ENCODE assay signal across 8 cellular contexts in genomic region chr14:64705406-64706118, GRCh38. TPM values are rescaled to one million over a fixed set of nuclear protein-coding genes. Genes with fewer than 3 reads are reported as not detected.
A peak's percentile ranks its signal among the peaks of the same experiment; 100 is the strongest.
DNase-seq lines count a peak whose midpoint lies in the region; ATAC-seq and TF ChIP-seq lines count a peak whose summit lies in the region.

No MANE protein-coding gene starts in this region.

- ATAC-seq in HG03354 (IDR thresholded peaks at IDR 0.05; ENCODE audit: poor library complexity, severe bottlenecking, unreplicated experiment), result no peak

- H3K36me3 ChIP-seq in NT2/D1 (ENCODE audit: insufficient read depth, insufficient read length, low read length), result peaks cover 15% of the 10 kb centered on the region
- no peaks in the 10 kb centered on the region for H3K36me3 ChIP-seq in thyroid gland

- H3K9me3 ChIP-seq in NT2/D1 (ENCODE audit: insufficient read depth, low read length), result no peaks in the 10 kb centered on the region
- H3K9me3 ChIP-seq in thyroid gland, result no peaks in the 10 kb centered on the region

- TF ChIP-seq CTCF in dorsolateral prefrontal cortex (IDR thresholded peaks at IDR 0.05 in 54 of 56, conservative IDR thresholded peaks at IDR 0.05 in 2 of 56; ENCODE audit: low read depth in 1 of 56, partially characterized antibody in 56 of 56) (no peak), thyroid gland (IDR thresholded peaks at IDR 0.05) (no peak)

- peaks cover 11% of the 10 kb centered on the region for H3K4me1 ChIP-seq in NT2/D1 (ENCODE audit: insufficient read depth, insufficient read length)
- H3K4me1 ChIP-seq in thyroid gland, result peaks cover 53 to 75% of the 10 kb centered on the region in 2 donors

- H3K4me3 ChIP-seq in NT2/D1 (ENCODE audit: insufficient read length, low read depth), result peak overlapping the region; percentile 68
- H3K4me3 ChIP-seq in dorsolateral prefrontal cortex, result peak overlapping the region; percentile 45 to 96 (median 85)
- H3K4me3 ChIP-seq in thyroid gland (replicated peaks in 1 of 3), result peak overlapping the region; percentile 52 to 88 (median 71)

- H3K27ac ChIP-seq in dorsolateral prefrontal cortex, result peak overlapping the region; percentile 84 to 99 (median 96)
- peak overlapping the region; percentile 93 to 97 (median 94) for H3K27ac ChIP-seq in thyroid gland

- H3K27me3 ChIP-seq in NT2/D1 (ENCODE audit: insufficient read depth, insufficient read length) (peaks cover 53% of the 10 kb centered on the region), dorsolateral prefrontal cortex (no peaks in the 10 kb centered on the region), thyroid gland (no peaks in the 10 kb centered on the region)

- 15 to 22% methylated on average over 14 to 17 of the region's 17 CpGs for WGBS in thyroid gland, 2 donors

- DNase-seq in ELF-1 (ENCODE audit: low read depth, low spot score) (peak; percentile 51), NT2/D1 (ENCODE audit: low read depth, low spot score) (no peak), dorsolateral prefrontal cortex (peak in 7 of 10 donors; percentile 20 to 77 (median 67)), medulla oblongata (ENCODE audit: extremely low spot score) (peak; percentile 68), thyroid gland (peak in 1 of 2 donors; percentile 52), DMS 273 treated with DMSO at 0.1 percent for 48 hours (lab: John Stamatoyannopoulos, UW) (no peak), NCI-H446 treated with DMSO at 0.1 percent for 48 hours (lab: John Stamatoyannopoulos, UW) (no peak)

- peak in 1 of 2 donors; percentile 4 for TF ChIP-seq POLR2A in thyroid gland (IDR thresholded peaks at IDR 0.05)

- H3K9ac ChIP-seq in NT2/D1 (ENCODE audit: insufficient read length, low read depth), result peak overlapping the region; percentile 42

- intact Hi-C loops in dorsolateral prefrontal cortex (cut with DNase I), result loop anchor here in 1 of 2 donors (1.0 to 5.0 kb wide), 3 partner anchors 33 to 163 kb away; partner anchors contain the start of gene HSPA2
- intact Hi-C loops in thyroid gland (cut with DNase I), result no loop called here

RNA-seq across cellular contexts. Expression of gene PLEKHG3, which starts 1.3 kb away (rescaled TPM):
- total RNA-seq in dorsolateral prefrontal cortex (100 to 1,000 TPM in 43 of 120 experiments, 10 to 100 TPM in 77; 27.1 to 361 (median 85.0) TPM), thyroid gland (10 to 100 TPM; 41.0 to 83.0 (median 54.6) TPM)

Comparison
In these comparisons a context has a peak if more than half of its experiments do, and no peak if none do; other contexts are left out.
1. DNase-seq: peak in ELF-1 (single experiment), dorsolateral prefrontal cortex (7 of 10) and medulla oblongata (single experiment); none in NT2/D1 (single experiment), DMS 273 treated with DMSO at 0.1 percent for 48 hours (single experiment) and NCI-H446 treated with DMSO at 0.1 percent for 48 hours (single experiment).
2. Peak in every context shown above with its lines, with median percentiles within 50 percentile points of each other: H3K4me3 ChIP-seq.